1 cellular context compared by ENCODE assay signal in the genomic region with DNA sequence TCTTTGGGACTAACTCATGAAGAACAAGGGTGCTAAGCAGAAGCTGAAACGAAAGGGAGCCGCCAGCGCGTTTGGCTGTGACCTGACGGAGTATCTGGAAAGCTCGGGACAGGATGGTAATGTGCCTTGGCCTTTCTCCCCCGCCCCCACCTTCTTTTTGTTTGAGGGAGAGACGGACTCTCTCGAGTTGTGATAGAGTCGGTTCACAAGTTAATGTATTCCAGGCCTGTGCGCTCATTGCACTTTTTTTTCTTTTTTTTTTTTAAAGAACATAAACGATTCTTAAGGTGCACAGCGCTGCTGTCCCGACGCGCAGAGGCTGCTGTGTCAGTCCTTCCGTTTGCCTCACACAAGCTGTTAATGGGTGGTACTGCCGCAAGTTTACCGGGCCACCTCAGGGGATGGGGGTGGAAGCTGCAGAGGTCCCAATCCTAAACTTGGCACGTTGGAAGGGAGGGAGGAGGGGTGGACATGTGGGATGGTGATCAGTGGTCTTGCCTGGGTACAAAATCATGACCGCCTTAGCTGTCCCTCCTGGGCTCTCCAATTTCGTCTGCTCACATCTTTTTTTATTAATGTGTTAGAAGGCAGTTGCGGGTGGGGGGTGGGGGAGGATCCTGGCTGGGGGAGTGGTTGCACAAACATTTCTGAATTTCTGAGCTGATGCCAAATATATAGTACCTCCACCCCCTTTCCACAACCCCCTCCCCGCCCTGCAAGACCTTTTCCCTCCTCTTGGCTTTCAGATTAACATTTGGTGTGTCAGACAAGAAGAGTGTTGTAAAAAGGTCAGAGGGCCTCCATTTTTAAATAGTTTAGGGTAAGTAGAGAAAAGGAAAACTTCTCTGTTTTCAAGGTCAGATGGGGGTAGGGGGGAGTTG.
A peak's percentile ranks its signal among the peaks of the same experiment; 100 is the strongest.
TF ChIP-seq lines count a peak whose summit lies in the region.

No MANE protein-coding gene starts in this region.

TF ChIP-seq in HEK293, 187 proteins besides CTCF, POLR2A, EP300 and RAD21 (continued from another document):
- no peak for TF ChIP-seq ZNF16 (tag by site-specific recombination; IDR thresholded peaks at IDR 0.05; ENCODE audit: low read depth)
- peak; percentile 71 for TF ChIP-seq ZNF394 (tag by site-specific recombination; IDR thresholded peaks at IDR 0.05; ENCODE audit: borderline replicate concordance)
- peak; percentile 39 for TF ChIP-seq GLIS1 (tag by site-specific recombination; IDR thresholded peaks at IDR 0.05)
- TF ChIP-seq SP2 (tag by site-specific recombination; IDR thresholded peaks at IDR 0.05): peak; percentile 44; the same call in 1 of the 2 replicates
- TF ChIP-seq YY2 (tag by site-specific recombination; IDR thresholded peaks at IDR 0.05): no peak
- peak; percentile 26 for TF ChIP-seq ZFHX2 (tag by site-specific recombination; conservative IDR thresholded peaks at IDR 0.05)
- TF ChIP-seq HOXC10 (CRISPR knock-in tag; IDR thresholded peaks at IDR 0.05): no peak
- TF ChIP-seq, protein P1, sequence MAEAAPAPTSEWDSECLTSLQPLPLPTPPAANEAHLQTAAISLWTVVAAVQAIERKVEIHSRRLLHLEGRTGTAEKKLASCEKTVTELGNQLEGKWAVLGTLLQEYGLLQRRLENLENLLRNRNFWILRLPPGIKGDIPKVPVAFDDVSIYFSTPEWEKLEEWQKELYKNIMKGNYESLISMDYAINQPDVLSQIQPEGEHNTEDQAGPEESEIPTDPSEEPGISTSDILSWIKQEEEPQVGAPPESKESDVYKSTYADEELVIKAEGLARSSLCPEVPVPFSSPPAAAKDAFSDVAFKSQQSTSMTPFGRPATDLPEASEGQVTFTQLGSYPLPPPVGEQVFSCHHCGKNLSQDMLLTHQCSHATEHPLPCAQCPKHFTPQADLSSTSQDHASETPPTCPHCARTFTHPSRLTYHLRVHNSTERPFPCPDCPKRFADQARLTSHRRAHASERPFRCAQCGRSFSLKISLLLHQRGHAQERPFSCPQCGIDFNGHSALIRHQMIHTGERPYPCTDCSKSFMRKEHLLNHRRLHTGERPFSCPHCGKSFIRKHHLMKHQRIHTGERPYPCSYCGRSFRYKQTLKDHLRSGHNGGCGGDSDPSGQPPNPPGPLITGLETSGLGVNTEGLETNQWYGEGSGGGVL (tag by site-specific recombination; IDR thresholded peaks at IDR 0.05): 0 out of 2 replicates have a peak, but pooled peaks have one; percentile 24
- TF ChIP-seq ZNF785 (tag by site-specific recombination; IDR thresholded peaks at IDR 0.05): no peak
